In genomic region chr20:50085481-50086365, GRCh38 we compare ENCODE assay signal across 8 cellular contexts. TPM values are rescaled to one million over a fixed set of nuclear protein-coding genes. Genes with fewer than 3 reads are reported as not detected.
DNase-seq lines count a peak whose midpoint lies in the region; ATAC-seq and TF ChIP-seq lines count a peak whose summit lies in the region.

No MANE protein-coding gene starts in this region.

- peak overlapping the region; percentile 64 for H3K27ac Mint-ChIP-seq in activated T-cell treated with anti-CD3 and anti-CD28 coated beads, Interleukin-2, amount 50 U/mL, for 24 hours
- peak overlapping the region; percentile 63 to 80 for H3K27ac Mint-ChIP-seq in natural killer cell

- ATAC-seq in natural killer cell (peak; percentile 81 to 88 (median 87)), HG03108 (IDR thresholded peaks at IDR 0.05; ENCODE audit: unreplicated experiment) (no peak), HG03039 (IDR thresholded peaks at IDR 0.05; ENCODE audit: unreplicated experiment) (no peak)

- no peaks in the 10 kb centered on the region for H3K27me3 Mint-ChIP-seq in activated T-cell treated with anti-CD3 and anti-CD28 coated beads, Interleukin-2, amount 50 U/mL, for 24 hours
- H3K27me3 Mint-ChIP-seq in natural killer cell (ENCODE audit: low read depth in 2 of 2): no peaks in the 10 kb centered on the region

- DNase-seq in DMS 273 (lab: John Stamatoyannopoulos, UW; ENCODE audit: unreplicated experiment): peak; percentile 84
- DNase-seq in HS-5 (ENCODE audit: low read depth): peak; percentile 67
- peak; percentile 15 for DNase-seq in NCI-H748 treated with DMSO at 0.1 percent for 48 hours (lab: John Stamatoyannopoulos, UW)
- DNase-seq in activated T-cell treated with anti-CD3 and anti-CD28 coated beads, Interleukin-2, amount 50 U/mL, for 24 hours: peak; percentile 54
- DNase-seq in fibroblast of pulmonary artery (ENCODE audit: low read depth): peak; percentile 77
- DNase-seq in natural killer cell: peak; percentile 14

- H3K4me3 ChIP-seq in fibroblast of pulmonary artery (replicated peaks; ENCODE audit: low read depth, low read length): peak overlapping the region; percentile 1

- H3K9me3 Mint-ChIP-seq in activated T-cell treated with anti-CD3 and anti-CD28 coated beads, Interleukin-2, amount 50 U/mL, for 24 hours: no peaks in the 10 kb centered on the region
- no peaks in the 10 kb centered on the region for H3K9me3 Mint-ChIP-seq in natural killer cell

- peaks cover 87% of the 10 kb centered on the region for H3K36me3 Mint-ChIP-seq in activated T-cell treated with anti-CD3 and anti-CD28 coated beads, Interleukin-2, amount 50 U/mL, for 24 hours (ENCODE audit: low read depth)
- H3K36me3 Mint-ChIP-seq in natural killer cell: peaks cover 6% of the 10 kb centered on the region

- H3K4me3 Mint-ChIP-seq in activated T-cell treated with anti-CD3 and anti-CD28 coated beads, Interleukin-2, amount 50 U/mL, for 24 hours: peak overlapping the region; percentile 37
- peak overlapping the region; percentile 75 for H3K4me3 Mint-ChIP-seq in natural killer cell

- peaks cover 33% of the 10 kb centered on the region for H3K4me1 Mint-ChIP-seq in activated T-cell treated with anti-CD3 and anti-CD28 coated beads, Interleukin-2, amount 50 U/mL, for 24 hours (ENCODE audit: low read depth)
- peaks cover 41 to 52% of the 10 kb centered on the region in 2 donors for H3K4me1 Mint-ChIP-seq in natural killer cell

- TF ChIP-seq CTCF in fibroblast of pulmonary artery (IDR thresholded peaks at IDR 0.05; ENCODE audit: low read length, missing control alignments): peak; percentile 86
- peak; percentile 79 for TF ChIP-seq CTCF in natural killer cell (IDR thresholded peaks at IDR 0.05)

- intact Hi-C loops in natural killer cell (cut with micrococcal nuclease): loop anchor here (1.0 kb wide), 1 partner anchor 106 kb away; no protein-coding TSS in a partner anchor

RNA-seq across cellular contexts. Expression of gene UBE2V1, which starts 27.2 kb away (rescaled TPM):
- total RNA-seq in natural killer cell: 100 to 1,000 TPM; 194 to 238 (median 236) TPM

Comparison
In these comparisons a context has a peak if more than half of its experiments do, and no peak if none do; other contexts are left out.
1. DNase-seq: peak in every context shown above with its lines; median percentile 84 in DMS 273; 77 in fibroblast of pulmonary artery; 67 in HS-5; 54 in activated T-cell treated with anti-CD3 and anti-CD28 coated beads, Interleukin-2, amount 50 U/mL, for 24 hours; 15 in NCI-H748 treated with DMSO at 0.1 percent for 48 hours; 14 in natural killer cell.
2. ATAC-seq: peak in natural killer cell (3 of 3); none in HG03108 (single experiment) and HG03039 (single experiment).